Comparison of ENCODE assay signal across 9 cellular contexts in the genomic region with DNA sequence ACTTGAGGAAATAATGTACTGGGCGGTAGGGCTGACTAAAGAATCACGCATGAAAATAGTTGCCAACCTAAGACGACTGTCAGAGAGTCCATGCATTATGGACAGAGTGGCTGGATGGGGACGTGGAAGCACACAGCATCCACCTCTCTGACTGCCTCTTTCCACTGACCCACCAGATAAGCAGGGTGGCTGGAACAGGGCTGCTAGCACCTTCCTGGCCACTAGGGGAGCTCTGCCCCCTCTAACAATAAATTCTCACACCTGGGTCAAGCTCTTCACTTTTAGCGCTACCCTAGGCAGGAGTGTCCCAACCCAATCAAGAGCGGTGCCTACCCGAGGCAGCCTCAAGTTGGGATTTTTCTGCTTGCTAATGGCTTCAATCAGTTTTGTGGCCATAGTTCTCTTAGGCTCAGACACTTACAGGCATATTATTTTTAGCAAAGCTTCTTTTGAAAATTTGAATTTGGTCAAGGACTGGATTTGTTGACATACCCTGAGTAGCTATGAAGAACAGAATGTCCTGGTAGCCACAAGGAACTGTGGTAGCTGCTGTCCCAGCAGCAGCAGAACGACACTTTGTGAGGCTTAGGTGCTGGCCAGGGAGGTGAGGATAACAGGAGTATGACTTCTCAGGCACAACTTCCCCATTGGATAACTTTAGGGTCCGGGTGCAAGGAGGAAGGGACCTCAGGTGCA. TPM values are rescaled to one million over a fixed set of nuclear protein-coding genes. Genes with fewer than 3 reads are reported as not detected.
DNase-seq lines count a peak whose midpoint lies in the region; ATAC-seq lines count a peak whose summit lies in the region.
"Had no signal": no experiment of that assay in that cellular context is flagged by ENCODE, and none has a peak within 500 bp of the region (broad histone marks: within the 10 kb centered on the region; RNA-seq: fewer than 3 reads in every experiment).

No MANE protein-coding gene starts in this region.

- peaks cover 7 to 14% (median 13%) of the 10 kb centered on the region in 3 donors for H3K4me1 Mint-ChIP-seq in CD8-positive, alpha-beta memory T cell
- H3K4me1 Mint-ChIP-seq in T-cell = peaks cover 13 to 15% (median 14%) of the 10 kb centered on the region in 3 donors

- no peaks in the 10 kb centered on the region for H3K27me3 Mint-ChIP-seq in CD8-positive, alpha-beta memory T cell
- H3K27me3 Mint-ChIP-seq in T-cell = no peaks in the 10 kb centered on the region

- H3K36me3 ChIP-seq in CD8-positive, alpha-beta memory T cell (ENCODE audit: insufficient read depth, low read length) = peaks cover 48% of the 10 kb centered on the region

- H3K9me3 ChIP-seq in CD8-positive, alpha-beta memory T cell (ENCODE audit: low read length) = no peaks in the 10 kb centered on the region

- peaks cover 0 to 7% (median 0%) of the 10 kb centered on the region in 3 donors for H3K36me3 Mint-ChIP-seq in CD8-positive, alpha-beta memory T cell
- peaks cover 23% of the 10 kb centered on the region for H3K36me3 Mint-ChIP-seq in T-cell

- H3K27ac Mint-ChIP-seq in CD8-positive, alpha-beta memory T cell = peak overlapping the region; percentile 47 to 94 (median 82)
- peak overlapping the region; percentile 64 to 66 for H3K27ac Mint-ChIP-seq in T-cell

- POLR2A ChIA-PET in CD8-positive, alpha-beta memory T cell (lab: Charles Lee) = interaction anchor here (0.6 to 1.6 kb wide), 7 partner anchors 29 to 1373 kb away, joined by 3 to 11 read pairs (median 4); partner anchors contain the start of genes CCDC107 and RMRP
- POLR2A ChIA-PET in T-cell (lab: Charles Lee) = interaction anchor here in 1 of 2 donors (1.0 kb wide), 1 partner anchor 10 kb away, joined by 3 read pairs; no protein-coding TSS in a partner anchor

- DNase-seq in CD8-positive, alpha-beta memory T cell = peak; percentile 36 to 71 (median 56)
- DNase-seq in HuH-7.5 (ENCODE audit: low spot score) (peak; percentile 84), T-cell (peak in 30 of 34 experiments; percentile 15 to 57 (median 38)), astrocyte of the hippocampus (ENCODE audit: low read depth, low spot score) (peak; percentile 67), inferior parietal cortex (ENCODE audit: extremely low spot score) (peak; percentile 45)
- DNase-seq in stimulated activated CD4-positive, alpha-beta T cell treated with anti-CD3 and anti-CD28 coated beads, Interleukin-1b, Interleukin-23, amount 100 ng/mL, for 1 hour (ENCODE audit: low read depth in 2 of 2) = peak; percentile 9 to 37

- CTCF ChIA-PET in CD8-positive, alpha-beta memory T cell (lab: Charles Lee) = interaction anchor here (0.6 to 8.6 kb wide), 34 partner anchors 9 to 143 kb away, joined by 3 to 87 read pairs (median 8); partner anchors contain the start of genes ARHGEF39, CCDC107, CD72 and CREB3
- CTCF ChIA-PET in T-cell (lab: Charles Lee) = interaction anchor here (0.6 to 4.7 kb wide), 35 partner anchors 8 to 646 kb away, joined by 3 to 50 read pairs (median 4); partner anchors contain the start of genes TLN1 (in 2 of the 2), ARHGEF39 (in 1 of the 2), CCDC107 (in 1 of the 2) and GBA2 (in 1 of the 2)

- ATAC-seq in GM19025 (IDR thresholded peaks at IDR 0.05; ENCODE audit: low read depth, unreplicated experiment) = peak; percentile 70
- peak; percentile 85 to 93 (median 88) for ATAC-seq in T-cell (replicated peaks in 1 of 4)
- ATAC-seq in GM21381 (IDR thresholded peaks at IDR 0.05; ENCODE audit: unreplicated experiment) = no peak

- H3K4me1 ChIP-seq in CD8-positive, alpha-beta memory T cell (ENCODE audit: insufficient read depth, low read length) = no peaks in the 10 kb centered on the region

- H3K4me3 Mint-ChIP-seq in CD8-positive, alpha-beta memory T cell = peak overlapping the region in 2 of 7 donors; percentile 17 to 48
- no peak overlapping the region for H3K4me3 Mint-ChIP-seq in T-cell

- H3K9me3 Mint-ChIP-seq in CD8-positive, alpha-beta memory T cell = no peaks in the 10 kb centered on the region
- H3K9me3 Mint-ChIP-seq in T-cell = no peaks in the 10 kb centered on the region

- no peak overlapping the region for H3K27ac ChIP-seq in CD8-positive, alpha-beta memory T cell (ENCODE audit: low read depth, low read length)
- H3K27ac ChIP-seq: SK-N-MC had no signal

- H3K27me3 ChIP-seq in CD8-positive, alpha-beta memory T cell (ENCODE audit: insufficient read depth, low read length, poor library complexity, severe bottlenecking) = no peaks in the 10 kb centered on the region

- H3K4me3 ChIP-seq in CD8-positive, alpha-beta memory T cell (ENCODE audit: low read length) = no peak overlapping the region
- H3K4me3 ChIP-seq: SK-N-MC had no signal

RNA-seq across cellular contexts. Expression of gene TPM2, which starts 6.9 kb away (rescaled TPM):
- 1 to 10 TPM; 6.6 to 7.3 TPM for total RNA-seq in CD8-positive, alpha-beta memory T cell
- 0.22 TPM for polyA plus RNA-seq in CD8-positive, alpha-beta memory T cell
- 10 to 100 TPM; 21.4 to 66.0 (median 57.5) TPM for total RNA-seq in T-cell

RNA-seq across cellular contexts. Expression of gene CA9, which starts 22.9 kb away (rescaled TPM):
- under 1 TPM in 1 of 2 experiments, not detected in 1; 0.75 TPM for total RNA-seq in CD8-positive, alpha-beta memory T cell
- not detected for polyA plus RNA-seq in CD8-positive, alpha-beta memory T cell
- under 1 TPM in 2 of 5 donors, not detected in 3; 0.19 to 0.46 TPM for total RNA-seq in T-cell

RNA-seq across cellular contexts. Expression of gene ARHGEF39, which starts 31.7 kb away (rescaled TPM):
- 10 to 100 TPM in 1 of 2 experiments, 1 to 10 TPM in 1; 7.7 to 10.7 TPM for total RNA-seq in CD8-positive, alpha-beta memory T cell
- polyA plus RNA-seq in CD8-positive, alpha-beta memory T cell = 1.2 TPM
- 1 to 10 TPM in 2 of 5 donors, under 1 TPM in 3; 0.12 to 1.3 (median 0.57) TPM for total RNA-seq in T-cell

RNA-seq across cellular contexts. Expression of gene TLN1, which starts 35.3 kb away (rescaled TPM):
- 100 to 1,000 TPM; 248 to 249 TPM for total RNA-seq in CD8-positive, alpha-beta memory T cell
- 161 TPM for polyA plus RNA-seq in CD8-positive, alpha-beta memory T cell
- total RNA-seq in T-cell = 100 to 1,000 TPM; 229 to 366 (median 294) TPM

RNA-seq across cellular contexts. Expression of gene CREB3, which starts 35.8 kb away (rescaled TPM):
- total RNA-seq in CD8-positive, alpha-beta memory T cell = 10 to 100 TPM; 38.0 to 38.6 TPM
- 53.6 TPM for polyA plus RNA-seq in CD8-positive, alpha-beta memory T cell
- 10 to 100 TPM; 15.9 to 22.6 (median 19.3) TPM for total RNA-seq in T-cell

Comparison
In these comparisons a context has a peak if more than half of its experiments do, and no peak if none do; other contexts are left out.
1. DNase-seq: peak in every context shown above with its lines; median percentile 84 in HuH-7.5; 67 in astrocyte of the hippocampus; 56 in CD8-positive, alpha-beta memory T cell; 45 in inferior parietal cortex; 38 in T-cell; 23 in stimulated activated CD4-positive, alpha-beta T cell treated with anti-CD3 and anti-CD28 coated beads, Interleukin-1b, Interleukin-23, amount 100 ng/mL, for 1 hour.